1 cellular context compared by ENCODE assay signal in the genomic region with DNA sequence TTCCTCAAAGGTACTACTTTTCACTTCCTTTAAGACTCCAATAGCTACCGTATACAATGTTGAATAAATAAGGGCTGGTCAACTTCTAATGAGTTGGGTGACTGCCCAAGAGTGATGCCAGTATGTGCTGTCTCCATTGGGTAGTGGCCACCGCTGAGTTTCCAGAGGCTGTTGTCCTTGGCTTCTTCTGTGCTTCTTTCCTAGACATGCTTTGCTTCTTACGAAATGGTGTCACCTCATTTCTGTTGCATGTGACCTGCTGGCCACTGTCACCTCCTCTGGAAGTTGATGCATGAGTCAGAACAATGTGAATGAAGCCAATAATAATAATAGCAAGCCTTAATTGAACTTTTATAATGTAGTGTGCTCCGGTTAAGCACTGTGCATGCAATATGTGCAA.
TF ChIP-seq lines count a peak whose summit lies in the region.

No MANE protein-coding gene starts in this region.

TF ChIP-seq in endothelial cell of umbilical vein, 7 proteins besides CTCF, POLR2A, EP300 and RAD21:
- TF ChIP-seq GATA2 (IDR thresholded peaks at IDR 0.05; ENCODE audit: insufficient read depth, insufficient read length, low read depth, low read length) (peak; percentile 55), EZH2 (IDR thresholded peaks at IDR 0.05; ENCODE audit: borderline replicate concordance, low read depth, low read length, severe bottlenecking) (no peak), MAX (IDR thresholded peaks at IDR 0.05; ENCODE audit: insufficient read depth, insufficient read length) (no peak), JUN (IDR thresholded peaks at IDR 0.05; ENCODE audit: borderline replicate concordance, insufficient read depth, insufficient read length, low read depth) (peak; percentile 30), FOS (IDR thresholded peaks at IDR 0.05; ENCODE audit: borderline replicate concordance, insufficient read depth, low read length) (peak; percentile 51), POLR2AphosphoS5 (IDR thresholded peaks at IDR 0.05; ENCODE audit: insufficient read depth, low read depth, low read length) (peak; percentile 58), MYC (IDR thresholded peaks at IDR 0.05; ENCODE audit: low read depth, low read length) (no peak)
